ENCODE assay signal across 21 cellular contexts in genomic region chr10:125883198-125883597, GRCh38. TPM values are rescaled to one million over a fixed set of nuclear protein-coding genes. Genes with fewer than 3 reads are reported as not detected.
"Had no signal": no experiment of that assay in that cellular context is flagged by ENCODE, and none has a peak within 500 bp of the region (broad histone marks: within the 10 kb centered on the region; RNA-seq: fewer than 3 reads in every experiment).

No MANE protein-coding gene starts in this region.

- H3K4me1 ChIP-seq: breast epithelium, spleen had no signal

- ATAC-seq: activated CD4-positive, CD25-positive, alpha-beta regulatory T cell treated with anti-CD3 and anti-CD28 coated beads, Interleukin-2, amount 50 U/mL, for 24 hours; activated naive CD4-positive, alpha-beta T cell treated with anti-CD3 and anti-CD28 coated beads, Interleukin-2, amount 50 U/mL, for 72 hours; activated T-cell treated with anti-CD3 and anti-CD28 coated beads, Interleukin-2, amount 50 U/mL, for 72 hours; effector memory CD8-positive, alpha-beta T cell; foreskin keratinocyte; natural killer cell; sciatic nerve; stimulated activated memory B cell treated with anti-CD40 and anti-IgM and Interleukin-4, amounts not matched to agents 10 μg/mL and 1 μg/mL and 100 μg/mL, for 72 hours had no signal

- DNase-seq: activated CD8-positive, alpha-beta memory T cell treated with anti-CD3 and anti-CD28 coated beads for 24 hours; activated gamma-delta T cell; activated T-cell treated with anti-CD3 and anti-CD28 coated beads, Interleukin-2, amount 50 U/mL, for 72 hours; adrenal gland; effector memory CD8-positive, alpha-beta T cell; foreskin keratinocyte; natural killer cell; ovary; spleen; stimulated activated CD4-positive, alpha-beta T cell treated with anti-CD3 and anti-CD28 coated beads, Interleukin-4, amount 100 ng/mL, for 4 hours; upper lobe of left lung had no signal

- FAIRE-seq: astrocyte, keratinocyte had no signal

- H3K27ac ChIP-seq: adrenal gland, breast epithelium, foreskin keratinocyte, ovary, spleen, thoracic aorta, upper lobe of left lung had no signal

- H3K9me3 ChIP-seq: adrenal gland, breast epithelium, ovary, thoracic aorta, upper lobe of left lung had no signal

- H3K4me3 ChIP-seq: adrenal gland, breast epithelium, ovary, spleen, thoracic aorta, upper lobe of left lung had no signal

RNA-seq across cellular contexts. Expression of gene FANK1, which starts 13.2 kb away (rescaled TPM):
- total RNA-seq: natural killer cell; T-helper 1 cell treated with Interleukin-12 subunit alpha and Interleukin-12 subunit beta and Interleukin-4 antibody, amounts not matched to agents 30 ng/mL and 1 ng/mL, for 36 hours; thoracic aorta had no signal
- polyA plus RNA-seq: liver had no signal
